Comparison of ENCODE assay signal across 8 cellular contexts in genomic region chr6:152094992-152095592, GRCh38.
DNase-seq lines count a peak whose midpoint lies in the region; ATAC-seq and TF ChIP-seq lines count a peak whose summit lies in the region.
"Had no signal": no experiment of that assay in that cellular context is flagged by ENCODE, and none has a peak within 500 bp of the region (broad histone marks: within the 10 kb centered on the region; RNA-seq: fewer than 3 reads in every experiment).

No MANE protein-coding gene starts in this region.

- H3K9me3 ChIP-seq in esophagus muscularis mucosa, result no peaks in the 10 kb centered on the region
- H3K9me3 ChIP-seq in trophoblast cell (ENCODE audit: insufficient read depth, low read depth, low read length), result no peaks in the 10 kb centered on the region

- ATAC-seq in HG03565 (IDR thresholded peaks at IDR 0.05; ENCODE audit: unreplicated experiment) (no peak), GM21717 (IDR thresholded peaks at IDR 0.05; ENCODE audit: unreplicated experiment) (no peak), HG02642 (IDR thresholded peaks at IDR 0.05; ENCODE audit: poor library complexity, unreplicated experiment) (no peak)

- peaks cover 1% of the 10 kb centered on the region for H3K79me2 ChIP-seq in trophoblast cell (ENCODE audit: control insufficient read depth, insufficient read depth, low read length, poor library complexity)

- no peak overlapping the region for H3K4me2 ChIP-seq in trophoblast cell (ENCODE audit: low read length)

- CTCF ChIA-PET in RWPE1 (lab: Yijun Ruan, JAX), result no interaction called here

- H3K9ac ChIP-seq in trophoblast cell (ENCODE audit: low read length), result no peak overlapping the region

- TF ChIP-seq CTCF in RWPE1 (conservative IDR thresholded peaks at IDR 0.05; ENCODE audit: low read depth) (no peak), esophagus muscularis mucosa (IDR thresholded peaks at IDR 0.05) (no peak)

- peak overlapping the region; percentile 83 for H3K27ac ChIP-seq in RWPE1
- H3K27ac ChIP-seq in esophagus muscularis mucosa (replicated peaks in 1 of 4), result peak overlapping the region in 3 of 4 donors; percentile 35 to 59 (median 49)
- no peak overlapping the region for H3K27ac ChIP-seq in trophoblast cell (ENCODE audit: low read depth, low read length)
- H3K27ac ChIP-seq: SK-N-MC had no signal

- intact Hi-C loops in esophagus muscularis mucosa (cut with DNase I), result no loop called here

- 61% methylated on average over 3 of the region's 3 CpGs for WGBS in esophagus muscularis mucosa
- no CpG with 5 or more reads among the region's 3 CpGs for WGBS in trophoblast cell (ENCODE audit: extremely low coverage, insufficient coverage, insufficient read length)

- H3K27me3 ChIP-seq in esophagus muscularis mucosa (no peaks in the 10 kb centered on the region), trophoblast cell (ENCODE audit: insufficient read depth, low read length) (no peaks in the 10 kb centered on the region)

- no peak overlapping the region for H4K12ac ChIP-seq in trophoblast cell (ENCODE audit: low read depth, low read length)

- peaks cover 0 to 22% (median 14%) of the 10 kb centered on the region in 4 donors for H3K4me1 ChIP-seq in esophagus muscularis mucosa
- peaks cover 7 to 17% of the 10 kb centered on the region in 2 experiments for H3K4me1 ChIP-seq in trophoblast cell (ENCODE audit: control insufficient read depth in 1 of 2, insufficient read depth in 2 of 2, low read length in 2 of 2)

- no peak overlapping the region for H2BK120ac ChIP-seq in trophoblast cell (ENCODE audit: insufficient read depth, low read length, poor library complexity)

- H2AK5ac ChIP-seq in trophoblast cell (ENCODE audit: low read length), result no peak overlapping the region

- H2BK5ac ChIP-seq in trophoblast cell (ENCODE audit: low read depth, low read length, poor library complexity), result no peak overlapping the region

- H2BK12ac ChIP-seq in trophoblast cell (ENCODE audit: low read length), result peak overlapping the region; percentile 78

- H3K79me1 ChIP-seq in trophoblast cell (ENCODE audit: low read length), result peaks cover 2% of the 10 kb centered on the region

- peak overlapping the region; percentile 22 for H3K14ac ChIP-seq in trophoblast cell (ENCODE audit: low read length)

- H3K4me3 ChIP-seq in esophagus muscularis mucosa (no peak overlapping the region), trophoblast cell (ENCODE audit: low read depth, low read length) (no peak overlapping the region)
- H3K4me3 ChIP-seq: SK-N-MC had no signal

- H3K36me3 ChIP-seq in esophagus muscularis mucosa (no peaks in the 10 kb centered on the region), trophoblast cell (ENCODE audit: control insufficient read depth in 1 of 2, insufficient read depth in 2 of 2, low read length in 2 of 2) (no peaks in the 10 kb centered on the region)

- peak; percentile 100 for DNase-seq in HCEC 1CT
- DNase-seq in RWPE1 (ENCODE audit: low spot score), result peak; percentile 96
- peak; percentile 92 for DNase-seq in esophagus muscularis mucosa (ENCODE audit: extremely low spot score)
- DNase-seq in trophoblast cell, result peak; percentile 96 to 98

- H3K4ac ChIP-seq in trophoblast cell (ENCODE audit: low read depth, low read length), result no peak overlapping the region

- no peak overlapping the region for H4K8ac ChIP-seq in trophoblast cell (ENCODE audit: low read depth, low read length)

- no peak for TF ChIP-seq EP300 in esophagus muscularis mucosa (IDR thresholded peaks at IDR 0.05)

- no peak overlapping the region for H2AFZ ChIP-seq in trophoblast cell (ENCODE audit: insufficient read depth, low read length, poor library complexity)

- H3K23ac ChIP-seq in trophoblast cell (ENCODE audit: low read length), result no peak overlapping the region

- H4K91ac ChIP-seq in trophoblast cell (ENCODE audit: low read depth, low read length), result peak overlapping the region; percentile 70

- TF ChIP-seq POLR2A in esophagus muscularis mucosa (IDR thresholded peaks at IDR 0.05; ENCODE audit: low read depth), result no peak

- H3K18ac ChIP-seq in trophoblast cell (ENCODE audit: low read length), result no peak overlapping the region

- POLR2A ChIA-PET in RWPE1 (lab: Yijun Ruan, JAX; ENCODE audit: low non-redundant PET), result no interaction called here
